Comparison of ENCODE assay signal across 1 cellular context in the genomic region with DNA sequence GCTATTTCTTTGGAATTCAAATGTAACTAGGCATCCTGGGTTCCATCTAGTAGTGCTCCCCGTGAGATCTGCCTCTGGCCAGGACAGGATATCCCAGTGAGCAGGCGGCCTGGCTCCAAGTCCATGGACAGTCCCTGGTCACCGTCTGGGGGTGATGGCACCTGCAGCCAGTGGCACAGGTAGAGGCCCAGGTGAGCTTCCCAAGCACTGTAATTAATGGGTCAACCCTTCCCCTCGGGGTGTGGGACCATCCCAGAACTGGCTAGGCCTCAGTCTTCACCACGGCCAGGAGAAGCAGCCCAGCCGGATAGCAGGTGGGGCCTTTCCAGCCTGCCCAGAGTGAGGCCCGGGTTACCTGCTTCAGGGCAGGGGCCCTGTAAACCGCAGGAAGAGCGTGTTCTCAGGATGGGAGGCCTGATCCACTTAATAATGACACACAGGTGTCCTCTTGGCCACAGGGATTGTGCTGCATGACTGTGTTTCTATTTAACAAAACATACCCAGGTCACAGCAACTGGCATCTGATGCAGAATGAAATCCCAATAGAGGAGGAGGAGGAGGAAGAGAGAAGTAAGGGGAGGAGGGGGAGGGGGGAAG.
TF ChIP-seq lines count a peak whose summit lies in the region.

No MANE protein-coding gene starts in this region.

TF ChIP-seq in WTC11, 78 proteins besides CTCF, POLR2A, EP300 and RAD21 (continued from another document):
- no peak for TF ChIP-seq ZNF281 (CRISPR knock-in tag; IDR thresholded peaks at IDR 0.05)
- TF ChIP-seq, protein P1, sequence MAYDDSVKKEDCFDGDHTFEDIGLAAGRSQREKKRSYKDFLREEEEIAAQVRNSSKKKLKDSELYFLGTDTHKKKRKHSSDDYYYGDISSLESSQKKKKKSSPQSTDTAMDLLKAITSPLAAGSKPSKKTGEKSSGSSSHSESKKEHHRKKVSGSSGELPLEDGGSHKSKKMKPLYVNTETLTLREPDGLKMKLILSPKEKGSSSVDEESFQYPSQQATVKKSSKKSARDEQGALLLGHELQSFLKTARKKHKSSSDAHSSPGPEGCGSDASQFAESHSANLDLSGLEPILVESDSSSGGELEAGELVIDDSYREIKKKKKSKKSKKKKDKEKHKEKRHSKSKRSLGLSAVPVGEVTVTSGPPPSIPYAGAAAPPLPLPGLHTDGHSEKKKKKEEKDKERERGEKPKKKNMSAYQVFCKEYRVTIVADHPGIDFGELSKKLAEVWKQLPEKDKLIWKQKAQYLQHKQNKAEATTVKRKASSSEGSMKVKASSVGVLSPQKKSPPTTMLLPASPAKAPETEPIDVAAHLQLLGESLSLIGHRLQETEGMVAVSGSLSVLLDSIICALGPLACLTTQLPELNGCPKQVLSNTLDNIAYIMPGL (CRISPR knock-in tag; IDR thresholded peaks at IDR 0.05) = no peak
- no peak for TF ChIP-seq TEAD1 (CRISPR knock-in tag; IDR thresholded peaks at IDR 0.05)
- TF ChIP-seq, protein P2, sequence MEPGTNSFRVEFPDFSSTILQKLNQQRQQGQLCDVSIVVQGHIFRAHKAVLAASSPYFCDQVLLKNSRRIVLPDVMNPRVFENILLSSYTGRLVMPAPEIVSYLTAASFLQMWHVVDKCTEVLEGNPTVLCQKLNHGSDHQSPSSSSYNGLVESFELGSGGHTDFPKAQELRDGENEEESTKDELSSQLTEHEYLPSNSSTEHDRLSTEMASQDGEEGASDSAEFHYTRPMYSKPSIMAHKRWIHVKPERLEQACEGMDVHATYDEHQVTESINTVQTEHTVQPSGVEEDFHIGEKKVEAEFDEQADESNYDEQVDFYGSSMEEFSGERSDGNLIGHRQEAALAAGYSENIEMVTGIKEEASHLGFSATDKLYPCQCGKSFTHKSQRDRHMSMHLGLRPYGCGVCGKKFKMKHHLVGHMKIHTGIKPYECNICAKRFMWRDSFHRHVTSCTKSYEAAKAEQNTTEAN (CRISPR knock-in tag; IDR thresholded peaks at IDR 0.05) = no peak
- no peak for TF ChIP-seq SMAD4 (CRISPR knock-in tag; IDR thresholded peaks at IDR 0.05)
- no peak for TF ChIP-seq JAZF1 (CRISPR knock-in tag; IDR thresholded peaks at IDR 0.05)
- no peak for TF ChIP-seq FOXK1 (CRISPR knock-in tag; IDR thresholded peaks at IDR 0.05)
- TF ChIP-seq HMGA2 (CRISPR knock-in tag; IDR thresholded peaks at IDR 0.05) = no peak
- no peak for TF ChIP-seq ZNF317 (CRISPR knock-in tag; IDR thresholded peaks at IDR 0.05; ENCODE audit: borderline replicate concordance, low read depth)
- TF ChIP-seq ZNF138 (CRISPR knock-in tag; conservative IDR thresholded peaks at IDR 0.05) = no peak
